Comparison of ENCODE assay signal across 17 cellular contexts in the genomic region with DNA sequence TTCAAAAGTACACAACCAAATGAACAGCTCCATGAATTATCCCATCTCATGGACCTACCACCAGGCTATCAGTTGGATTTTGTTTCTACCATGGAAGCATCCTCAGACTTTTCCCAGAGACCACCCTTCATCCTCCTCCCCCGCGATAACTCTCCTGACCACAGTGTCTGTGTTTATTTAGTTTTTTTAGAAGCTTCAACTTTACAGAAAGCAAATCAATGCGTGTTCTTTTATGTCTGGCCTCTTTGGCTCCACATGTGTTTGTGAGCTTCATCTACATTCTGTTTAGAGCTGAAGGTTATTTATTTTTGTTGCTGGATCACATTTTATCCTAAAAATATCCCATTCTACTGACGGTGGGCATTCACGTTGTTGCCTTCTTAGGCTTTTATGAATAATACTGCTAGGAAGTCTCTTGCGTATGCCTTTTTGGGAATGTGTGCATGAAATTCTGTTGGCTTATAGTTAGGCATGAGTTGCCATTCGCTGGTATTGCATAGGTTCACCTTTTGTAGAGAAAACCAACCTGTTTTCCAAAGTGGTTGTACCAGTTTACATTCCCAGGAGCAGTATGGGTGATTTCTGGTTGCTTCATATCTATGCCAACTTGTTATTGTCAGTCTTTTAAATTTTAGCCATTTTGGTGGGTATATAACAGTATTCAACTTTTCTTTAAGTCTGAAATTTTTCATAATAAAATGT.
A peak's percentile ranks its signal among the peaks of the same experiment; 100 is the strongest.
DNase-seq lines count a peak whose midpoint lies in the region; ATAC-seq and TF ChIP-seq lines count a peak whose summit lies in the region.
"Had no signal": no experiment of that assay in that cellular context is flagged by ENCODE, and none has a peak within 500 bp of the region (broad histone marks: within the 10 kb centered on the region; RNA-seq: fewer than 3 reads in every experiment).

No MANE protein-coding gene starts in this region.

- peaks cover 16% of the 10 kb centered on the region for H3K36me3 ChIP-seq in thymus (ENCODE audit: control insufficient read depth, insufficient read depth)
- no peaks in the 10 kb centered on the region for H3K36me3 ChIP-seq in mucosa of descending colon (ENCODE audit: low read depth)
- H3K36me3 ChIP-seq: Peyer's patch had no signal

- peaks cover 54% of the 10 kb centered on the region for H3K4me1 Mint-ChIP-seq in activated T-cell treated with anti-CD3 and anti-CD28 coated beads, Interleukin-2, amount 50 U/mL, for 24 hours (ENCODE audit: low read depth)
- peaks cover 50% of the 10 kb centered on the region for H3K4me1 Mint-ChIP-seq in activated T-cell treated with anti-CD3 and anti-CD28 coated beads, Interleukin-2, amount 50 U/mL, for 4 hours (ENCODE audit: low read depth)
- peaks cover 68% of the 10 kb centered on the region for H3K4me1 Mint-ChIP-seq in central memory CD8-positive, alpha-beta T cell
- H3K4me1 Mint-ChIP-seq in mesothelial cell of epicardium: peaks cover 43% of the 10 kb centered on the region

- no peak overlapping the region for H3K4me3 ChIP-seq in thymus (ENCODE audit: low read length)
- no peak overlapping the region for H3K4me3 ChIP-seq in mucosa of descending colon
- H3K4me3 ChIP-seq: Peyer's patch had no signal

- 98% methylated on average over 7 of the region's 7 CpGs for WGBS in thymus

- no peak for ATAC-seq in activated T-cell treated with anti-CD3 and anti-CD28 coated beads, Interleukin-2, amount 50 U/mL, for 4 hours
- ATAC-seq in central memory CD8-positive, alpha-beta T cell (replicated peaks; ENCODE audit: extremely low read depth, poor library complexity, severe bottlenecking): no peak
- ATAC-seq in mucosa of descending colon: no peak
- ATAC-seq in HG02885 (IDR thresholded peaks at IDR 0.05; ENCODE audit: poor library complexity, unreplicated experiment): no peak
- ATAC-seq in HG03460 (IDR thresholded peaks at IDR 0.05; ENCODE audit: unreplicated experiment): no peak

- H3K27me3 Mint-ChIP-seq in activated T-cell treated with anti-CD3 and anti-CD28 coated beads, Interleukin-2, amount 50 U/mL, for 24 hours: no peaks in the 10 kb centered on the region
- H3K27me3 Mint-ChIP-seq in activated T-cell treated with anti-CD3 and anti-CD28 coated beads, Interleukin-2, amount 50 U/mL, for 4 hours (ENCODE audit: low read depth): no peaks in the 10 kb centered on the region
- H3K27me3 Mint-ChIP-seq in central memory CD8-positive, alpha-beta T cell: no peaks in the 10 kb centered on the region
- no peaks in the 10 kb centered on the region for H3K27me3 Mint-ChIP-seq in mesothelial cell of epicardium (ENCODE audit: low read depth)
- H3K27me3 Mint-ChIP-seq: dendritic cell treated with granulocyte-macrophage colony-stimulating factor and Interleukin-4, amounts not matched to agents 40 ng/mL and 50 ng/mL, for 4 days had no signal

- TF ChIP-seq CTCF in mesothelial cell of epicardium (IDR thresholded peaks at IDR 0.05; ENCODE audit: unreplicated experiment): no peak
- TF ChIP-seq CTCF in mucosa of descending colon (IDR thresholded peaks at IDR 0.05): no peak

- DNase-seq in activated T-cell treated with anti-CD3 and anti-CD28 coated beads, Interleukin-2, amount 50 U/mL, for 24 hours: no peak
- no peak for DNase-seq in activated T-cell treated with anti-CD3 and anti-CD28 coated beads, Interleukin-2, amount 50 U/mL, for 4 hours
- DNase-seq in central memory CD8-positive, alpha-beta T cell (ENCODE audit: low spot score in 2 of 2): no peak
- no peak for DNase-seq in mesothelial cell of epicardium (ENCODE audit: low spot score in 2 of 2, unreplicated experiment in 2 of 2)
- no peak for DNase-seq in mucosa of descending colon
- DNase-seq: activated effector memory CD4-positive, alpha-beta T cell treated with anti-CD3 and anti-CD28 coated beads, Interleukin-2, amount 50 U/mL, for 16 hours; hippocampal formation; NCI-H1048; NCI-H774; stimulated activated naive CD4-positive, alpha-beta T cell treated with Interleukin-2 at 50 U/mL for 16 hours; SW 1271 had no signal

- peak overlapping the region; percentile 76 for H3K27ac Mint-ChIP-seq in activated T-cell treated with anti-CD3 and anti-CD28 coated beads, Interleukin-2, amount 50 U/mL, for 24 hours
- peak overlapping the region; percentile 96 for H3K27ac Mint-ChIP-seq in central memory CD8-positive, alpha-beta T cell (ENCODE audit: low read depth)
- H3K27ac Mint-ChIP-seq in mesothelial cell of epicardium: peak overlapping the region; percentile 93

- no peak overlapping the region for H3K4me3 Mint-ChIP-seq in activated T-cell treated with anti-CD3 and anti-CD28 coated beads, Interleukin-2, amount 50 U/mL, for 24 hours
- H3K4me3 Mint-ChIP-seq in activated T-cell treated with anti-CD3 and anti-CD28 coated beads, Interleukin-2, amount 50 U/mL, for 4 hours: no peak overlapping the region
- H3K4me3 Mint-ChIP-seq in central memory CD8-positive, alpha-beta T cell: peak overlapping the region; percentile 60
- H3K4me3 Mint-ChIP-seq in mesothelial cell of epicardium: no peak overlapping the region
- H3K4me3 Mint-ChIP-seq: dendritic cell treated with granulocyte-macrophage colony-stimulating factor and Interleukin-4, amounts not matched to agents 40 ng/mL and 50 ng/mL, for 4 days had no signal

- no peaks in the 10 kb centered on the region for H3K27me3 ChIP-seq in thymus (ENCODE audit: control insufficient read depth, insufficient read depth)
- H3K27me3 ChIP-seq: Peyer's patch had no signal

- H3K9me3 ChIP-seq in thymus (ENCODE audit: control insufficient read depth) (no peaks in the 10 kb centered on the region), mucosa of descending colon (no peaks in the 10 kb centered on the region)
- H3K9me3 ChIP-seq: Peyer's patch had no signal

- intact Hi-C loops in mucosa of descending colon (cut with DNase I, micrococcal nuclease): no loop called here

- peaks cover 13% of the 10 kb centered on the region for H3K36me3 Mint-ChIP-seq in activated T-cell treated with anti-CD3 and anti-CD28 coated beads, Interleukin-2, amount 50 U/mL, for 24 hours (ENCODE audit: low read depth)
- H3K36me3 Mint-ChIP-seq in activated T-cell treated with anti-CD3 and anti-CD28 coated beads, Interleukin-2, amount 50 U/mL, for 4 hours (ENCODE audit: insufficient read depth): peaks cover 6% of the 10 kb centered on the region
- H3K36me3 Mint-ChIP-seq in central memory CD8-positive, alpha-beta T cell (ENCODE audit: insufficient read depth): peaks cover 24% of the 10 kb centered on the region
- H3K36me3 Mint-ChIP-seq in mesothelial cell of epicardium: peaks cover 25% of the 10 kb centered on the region

- no peaks in the 10 kb centered on the region for H3K9me3 Mint-ChIP-seq in activated T-cell treated with anti-CD3 and anti-CD28 coated beads, Interleukin-2, amount 50 U/mL, for 24 hours
- no peaks in the 10 kb centered on the region for H3K9me3 Mint-ChIP-seq in activated T-cell treated with anti-CD3 and anti-CD28 coated beads, Interleukin-2, amount 50 U/mL, for 4 hours
- no peaks in the 10 kb centered on the region for H3K9me3 Mint-ChIP-seq in central memory CD8-positive, alpha-beta T cell
- H3K9me3 Mint-ChIP-seq in mesothelial cell of epicardium: peaks cover 12% of the 10 kb centered on the region
- H3K9me3 Mint-ChIP-seq: dendritic cell treated with granulocyte-macrophage colony-stimulating factor and Interleukin-4, amounts not matched to agents 40 ng/mL and 50 ng/mL, for 4 days had no signal

- H3K27ac ChIP-seq in thymus (ENCODE audit: low read depth): peak overlapping the region; percentile 68
- H3K27ac ChIP-seq: VCaP had no signal

- H3K4me1 ChIP-seq in thymus (ENCODE audit: control insufficient read depth, insufficient read depth, low read length) (peaks cover 4% of the 10 kb centered on the region), mucosa of descending colon (ENCODE audit: low read depth) (no peaks in the 10 kb centered on the region)
